10 cellular contexts compared by ENCODE assay signal in the genomic region with DNA sequence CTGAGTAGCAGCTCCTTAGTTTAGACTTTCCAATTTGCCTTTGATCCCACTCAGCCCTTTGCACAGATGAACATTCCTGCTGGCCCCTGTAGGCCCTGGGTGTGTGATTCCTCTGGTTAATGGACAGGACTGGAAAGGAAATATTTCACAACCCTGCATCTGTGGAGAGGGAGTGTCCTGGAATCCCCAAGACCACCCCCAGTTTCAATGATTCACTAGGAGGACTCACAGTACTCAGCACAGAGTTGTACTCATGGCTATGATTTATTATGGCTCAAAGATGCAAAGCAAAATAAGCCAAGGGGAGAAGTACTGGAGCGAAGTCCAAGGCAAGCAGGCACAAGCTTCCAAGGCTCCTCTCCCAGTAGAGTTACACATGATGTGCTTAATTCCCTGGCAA. TPM values are rescaled to one million over a fixed set of nuclear protein-coding genes. Genes with fewer than 3 reads are reported as not detected.
DNase-seq lines count a peak whose midpoint lies in the region; ATAC-seq and TF ChIP-seq lines count a peak whose summit lies in the region.
"Had no signal": no experiment of that assay in that cellular context is flagged by ENCODE, and none has a peak within 500 bp of the region (broad histone marks: within the 10 kb centered on the region; RNA-seq: fewer than 3 reads in every experiment).

No MANE protein-coding gene starts in this region.

- intact Hi-C loops in left colon (cut with DNase I, micrococcal nuclease) (no loop called here), tibial artery (cut with DNase I; ENCODE audit: low total_unique reads) (no loop called here)

- H3K9me3 ChIP-seq in tibial artery = no peaks in the 10 kb centered on the region

- ATAC-seq in left colon = peak; percentile 79
- ATAC-seq in HG03442 (IDR thresholded peaks at IDR 0.05; ENCODE audit: unreplicated experiment) = no peak
- ATAC-seq in HG02759 (IDR thresholded peaks at IDR 0.05; ENCODE audit: unreplicated experiment) = no peak

- TF ChIP-seq CTCF in cardiac fibroblast (IDR thresholded peaks at IDR 0.05; ENCODE audit: low read depth, low read length) = no peak
- no peak for TF ChIP-seq CTCF in tibial artery (IDR thresholded peaks at IDR 0.05)

- H3K36me3 ChIP-seq in tibial artery = no peaks in the 10 kb centered on the region

- peak; percentile 51 for DNase-seq in HPDE6-E6E7 (ENCODE audit: extremely low spot score)
- DNase-seq in cardiac fibroblast (ENCODE audit: low read depth in 2 of 2) = peak; percentile 91 to 92
- DNase-seq in left colon = no peak
- DNase-seq in tibial artery = peak; percentile 75 to 84
- no peak for DNase-seq in middle frontal gyrus (ENCODE audit: extremely low spot score, low spot score)
- DNase-seq in activated T-cell treated with anti-CD3 and anti-CD28 coated beads, Interleukin-2, amount 50 U/mL, for 1 hour = no peak
- DNase-seq: effector CD4-positive, alpha-beta T cell; nephron progenitor cell had no signal

- H3K27ac ChIP-seq in tibial artery = peak overlapping the region; percentile 68 to 73

- H3K4me1 ChIP-seq in tibial artery = peaks cover 0 to 60% (median 39%) of the 10 kb centered on the region in 4 donors

- no peak overlapping the region for H3K4me3 ChIP-seq in cardiac fibroblast (replicated peaks in 1 of 2; ENCODE audit: low read depth in 2 of 2, low read length in 2 of 2)
- H3K4me3 ChIP-seq in tibial artery = no peak overlapping the region

- no peaks in the 10 kb centered on the region for H3K27me3 ChIP-seq in tibial artery

RNA-seq across cellular contexts. Expression of a gene that starts 42.4 kb away (rescaled TPM):
- 100 to 1,000 TPM; 129 to 131 TPM for total RNA-seq in left colon

Comparison
In these comparisons a context has a peak if more than half of its experiments do, and no peak if none do; other contexts are left out.
1. DNase-seq: peak in HPDE6-E6E7 (single experiment), cardiac fibroblast (2 of 2) and tibial artery (2 of 2); none in left colon (0 of 2), middle frontal gyrus (single experiment) and activated T-cell treated with anti-CD3 and anti-CD28 coated beads, Interleukin-2, amount 50 U/mL, for 1 hour (single experiment).